Comparison of ENCODE assay signal across 1 cellular context in genomic region chr10:26486985-26487850, GRCh38.
TF ChIP-seq lines count a peak whose summit lies in the region.

No MANE protein-coding gene starts in this region.

TF ChIP-seq in GM12878, 131 proteins besides CTCF, POLR2A, EP300 and RAD21 (continued from another document):
- no peak for TF ChIP-seq ZBTB4 (CRISPR knock-in tag; IDR thresholded peaks at IDR 0.05)
- TF ChIP-seq YBX1 (IDR thresholded peaks at IDR 0.05) = no peak
- no peak for TF ChIP-seq SUZ12 (IDR thresholded peaks at IDR 0.05; ENCODE audit: unreplicated experiment)
- TF ChIP-seq MEF2B (IDR thresholded peaks at IDR 0.05; ENCODE audit: partially characterized antibody, poor library complexity, severe bottlenecking) = peak; percentile 86
- no peak for TF ChIP-seq TARDBP (IDR thresholded peaks at IDR 0.05; ENCODE audit: borderline replicate concordance)
- peak; percentile 82 for TF ChIP-seq JUNB (IDR thresholded peaks at IDR 0.05)
- TF ChIP-seq ZNF274 (IDR thresholded peaks at IDR 0.05; ENCODE audit: insufficient read depth, insufficient read length) = no peak
- peak; percentile 94 for TF ChIP-seq ATF2 (IDR thresholded peaks at IDR 0.05; ENCODE audit: low read length)
- TF ChIP-seq POLR2AphosphoS2 (IDR thresholded peaks at IDR 0.05; ENCODE audit: low read depth, low read length) = no peak
- peak; percentile 2 for TF ChIP-seq PBX3 (IDR thresholded peaks at IDR 0.05; ENCODE audit: insufficient replicate concordance, low read depth, low read length)
